Comparison of ENCODE assay signal across 1 cellular context in genomic region chr13:71625183-71625582, GRCh38.
TF ChIP-seq lines count a peak whose summit lies in the region.

No MANE protein-coding gene starts in this region.

TF ChIP-seq in IMR-90, 13 proteins besides CTCF, POLR2A, EP300 and RAD21:
- no peak for TF ChIP-seq MAZ (IDR thresholded peaks at IDR 0.05; ENCODE audit: borderline replicate concordance, low read depth, low read length)
- TF ChIP-seq NFE2L2 (IDR thresholded peaks at IDR 0.05; ENCODE audit: low read depth, low read length) = no peak
- no peak for TF ChIP-seq MAFK (IDR thresholded peaks at IDR 0.05; ENCODE audit: low read depth, low read length)
- TF ChIP-seq FOS (IDR thresholded peaks at IDR 0.05; ENCODE audit: low read depth, low read length) = no peak
- TF ChIP-seq USF2 (IDR thresholded peaks at IDR 0.05; ENCODE audit: low read depth, low read length) = no peak
- no peak for TF ChIP-seq MXI1 (IDR thresholded peaks at IDR 0.05; ENCODE audit: borderline replicate concordance, low read depth, low read length)
- no peak for TF ChIP-seq CHD1 (IDR thresholded peaks at IDR 0.05; ENCODE audit: low read depth, low read length)
- no peak for TF ChIP-seq RCOR1 (IDR thresholded peaks at IDR 0.05; ENCODE audit: insufficient replicate concordance, low read length)
- TF ChIP-seq SMC3 (IDR thresholded peaks at IDR 0.05; ENCODE audit: low read depth, low read length) = no peak
- TF ChIP-seq BHLHE40 (IDR thresholded peaks at IDR 0.05; ENCODE audit: low read depth, low read length) = no peak
